ENCODE assay signal across 11 cellular contexts in genomic region chr13:47672982-47673670, GRCh38.
DNase-seq lines count a peak whose midpoint lies in the region; ATAC-seq and TF ChIP-seq lines count a peak whose summit lies in the region.
"Had no signal": no experiment of that assay in that cellular context is flagged by ENCODE, and none has a peak within 500 bp of the region (broad histone marks: within the 10 kb centered on the region; RNA-seq: fewer than 3 reads in every experiment).

No MANE protein-coding gene starts in this region.

- intact Hi-C loops in body of pancreas (cut with DNase I), result no loop called here
- intact Hi-C loops in tibial artery (cut with DNase I; ENCODE audit: low total_unique reads), result no loop called here
- intact Hi-C loops in activated CD4-positive, alpha-beta memory T cell treated with anti-CD3 and anti-CD28 coated beads for 36 hours (cut with micrococcal nuclease), result no loop called here

- H3K27ac ChIP-seq in body of pancreas (no peak overlapping the region), hepatocyte (peak overlapping the region; percentile 44), tibial artery (peak overlapping the region; percentile 53 to 54)

- no peaks in the 10 kb centered on the region for H3K36me3 Mint-ChIP-seq in activated CD4-positive, alpha-beta memory T cell treated with anti-CD3 and anti-CD28 coated beads for 36 hours

- H3K4me3 Mint-ChIP-seq in activated CD4-positive, alpha-beta memory T cell treated with anti-CD3 and anti-CD28 coated beads for 36 hours, result no peak overlapping the region
- H3K4me3 Mint-ChIP-seq: activated T-cell treated with anti-CD3 and anti-CD28 coated beads, Interleukin-2, amount 50 U/mL, for 4 hours had no signal

- no peaks in the 10 kb centered on the region for H3K9me3 ChIP-seq in body of pancreas
- no peaks in the 10 kb centered on the region for H3K9me3 ChIP-seq in hepatocyte (ENCODE audit: low read depth)
- no peaks in the 10 kb centered on the region for H3K9me3 ChIP-seq in tibial artery

- H3K4me3 ChIP-seq in body of pancreas (no peak overlapping the region), hepatocyte (no peak overlapping the region), tibial artery (no peak overlapping the region)

- 18 to 23% methylated on average over 4 of the region's 4 CpGs for WGBS in body of pancreas, 2 donors
- WGBS in hepatocyte (ENCODE audit: low lambda C conversion rate, missing lambda C conversion rate), result 59% methylated on average over 4 of the region's 4 CpGs

- H3K27me3 Mint-ChIP-seq in activated CD4-positive, alpha-beta memory T cell treated with anti-CD3 and anti-CD28 coated beads for 36 hours, result peaks cover 1% of the 10 kb centered on the region

- no peaks in the 10 kb centered on the region for H3K36me3 ChIP-seq in body of pancreas (replicated peaks in 1 of 2; ENCODE audit: insufficient read depth in 1 of 2, low read depth in 2 of 2)
- H3K36me3 ChIP-seq in hepatocyte (replicated peaks; ENCODE audit: insufficient read depth, low read depth), result no peaks in the 10 kb centered on the region
- no peaks in the 10 kb centered on the region for H3K36me3 ChIP-seq in tibial artery

- H2AFZ ChIP-seq in hepatocyte, result no peak overlapping the region

- no peaks in the 10 kb centered on the region for H4K20me1 ChIP-seq in hepatocyte (ENCODE audit: insufficient read depth, poor library complexity, severe bottlenecking)

- no peaks in the 10 kb centered on the region for H3K9me3 Mint-ChIP-seq in activated CD4-positive, alpha-beta memory T cell treated with anti-CD3 and anti-CD28 coated beads for 36 hours
- H3K9me3 Mint-ChIP-seq: activated T-cell treated with anti-CD3 and anti-CD28 coated beads, Interleukin-2, amount 50 U/mL, for 4 hours had no signal

- CTCF ChIA-PET in activated CD4-positive, alpha-beta memory T cell treated with anti-CD3 and anti-CD28 coated beads for 36 hours (lab: Charles Lee), result no interaction called here

- H3K4me1 Mint-ChIP-seq in activated CD4-positive, alpha-beta memory T cell treated with anti-CD3 and anti-CD28 coated beads for 36 hours (ENCODE audit: low read depth), result no peaks in the 10 kb centered on the region

- H3K4me1 ChIP-seq in body of pancreas (no peaks in the 10 kb centered on the region), hepatocyte (ENCODE audit: insufficient read depth) (peaks cover 5% of the 10 kb centered on the region), tibial artery (peaks cover 0 to 24% (median 4%) of the 10 kb centered on the region in 4 donors)

- no peaks in the 10 kb centered on the region for H3K9me2 ChIP-seq in hepatocyte (replicated peaks; ENCODE audit: insufficient read depth)

- peak; percentile 70 for ATAC-seq in body of pancreas
- ATAC-seq: activated T-cell treated with anti-CD3 and anti-CD28 coated beads, Interleukin-2, amount 50 U/mL, for 4 hours had no signal

- POLR2A ChIA-PET in activated CD4-positive, alpha-beta memory T cell treated with anti-CD3 and anti-CD28 coated beads for 36 hours (lab: Charles Lee), result no interaction called here

- no peaks in the 10 kb centered on the region for H3K79me2 ChIP-seq in hepatocyte

- TF ChIP-seq CTCF in body of pancreas (IDR thresholded peaks at IDR 0.05) (no peak), hepatocyte (IDR thresholded peaks at IDR 0.05; ENCODE audit: poor library complexity) (no peak), tibial artery (IDR thresholded peaks at IDR 0.05) (no peak)

- in situ Hi-C loops in KBM-7 (cut with MboI; ENCODE audit: low pct_unique_long_range_greater_than_20kb, low sequenced_read_pairs), result no loop called here

- no peak overlapping the region for H3K27ac Mint-ChIP-seq in activated CD4-positive, alpha-beta memory T cell treated with anti-CD3 and anti-CD28 coated beads for 36 hours

- H3K4me2 ChIP-seq in hepatocyte, result peak overlapping the region; percentile 22

- H3K27me3 ChIP-seq in body of pancreas (no peaks in the 10 kb centered on the region), hepatocyte (no peaks in the 10 kb centered on the region), tibial artery (no peaks in the 10 kb centered on the region)

- TF ChIP-seq POLR2A in body of pancreas (IDR thresholded peaks at IDR 0.05), result no peak

- peak; percentile 49 for DNase-seq in HT1080 (ENCODE audit: low read depth)
- DNase-seq in body of pancreas, result no peak
- DNase-seq in hepatocyte (ENCODE audit: low spot score), result peak; percentile 16
- no peak for DNase-seq in tibial artery
- no peak for DNase-seq in activated CD4-positive, alpha-beta memory T cell treated with anti-CD3 and anti-CD28 coated beads for 36 hours
- DNase-seq in NCI-H446 (lab: John Stamatoyannopoulos, UW), result no peak
- no peak for DNase-seq in UCSD-AML1 (lab: John Stamatoyannopoulos, UW; ENCODE audit: unreplicated experiment)
- DNase-seq in KBM-7, result no peak
- DNase-seq: activated T-cell treated with anti-CD3 and anti-CD28 coated beads, Interleukin-2, amount 50 U/mL, for 4 hours; DMS79; NCI-H1417 had no signal

Comparison
In these comparisons a context has a peak if more than half of its experiments do, and no peak if none do; other contexts are left out.
1. DNase-seq: peak in HT1080 (single experiment) and hepatocyte (single experiment); none in body of pancreas (0 of 4), tibial artery (0 of 2), activated CD4-positive, alpha-beta memory T cell treated with anti-CD3 and anti-CD28 coated beads for 36 hours (single experiment), NCI-H446 (0 of 2), UCSD-AML1 (single experiment) and KBM-7 (single experiment).
2. H3K27ac ChIP-seq: peak in hepatocyte (single experiment) and tibial artery (2 of 2); none in body of pancreas (0 of 4).